29 cellular contexts compared by ENCODE assay signal in the genomic region with DNA sequence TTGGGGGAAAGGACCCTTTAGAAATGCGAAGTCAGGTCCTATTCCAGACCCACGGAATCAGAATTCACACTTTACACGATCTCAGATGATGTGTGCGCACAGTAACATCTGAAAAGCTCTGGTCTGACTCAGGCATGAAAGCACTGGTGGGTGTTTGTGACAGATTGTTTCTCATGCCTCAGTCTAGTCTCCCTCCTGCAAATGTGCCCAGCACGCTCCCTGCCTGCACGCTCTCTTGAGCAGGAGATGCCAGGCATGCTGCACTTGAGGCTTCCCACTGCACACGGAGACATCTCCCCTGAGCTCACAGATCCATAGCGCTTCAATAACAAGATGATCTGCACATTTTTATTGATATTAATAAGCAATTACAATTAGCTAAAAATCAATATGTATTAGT.
"Had no signal": no experiment of that assay in that cellular context is flagged by ENCODE, and none has a peak within 500 bp of the region (broad histone marks: within the 10 kb centered on the region; RNA-seq: fewer than 3 reads in every experiment).

No MANE protein-coding gene starts in this region.

- ATAC-seq: activated CD8-positive, alpha-beta memory T cell treated with anti-CD3 and anti-CD28 coated beads, Interleukin-2, amount 10 ng/mL, durations not matched to agents 7 days and 5 days; activated CD8-positive, alpha-beta T cell treated with anti-CD3 and anti-CD28 coated beads, Interleukin-2, amount 10 ng/mL, durations not matched to agents 7 days and 5 days; activated naive CD8-positive, alpha-beta T cell treated with anti-CD3 and anti-CD28 coated beads, Interleukin-2, amount 50 U/mL, for 24 hours; body of pancreas; esophagus mucosa; gastrocnemius medialis; heart right ventricle; T-cell; WTC11 had no signal

- DNase-seq: activated CD4-positive, alpha-beta memory T cell treated with anti-CD3 and anti-CD28 coated beads for 36 hours; activated CD4-positive, alpha-beta T cell treated with anti-CD3 and anti-CD28 coated beads for 1 hour; activated CD4-positive, alpha-beta T cell treated with anti-CD3 and anti-CD28 coated beads for 4 hours; activated CD4-positive, alpha-beta T cell treated with anti-CD3 and anti-CD28 coated beads, Interleukin-2, amount 50 U/mL, for 1 hour; activated CD8-positive, alpha-beta memory T cell treated with anti-CD3 and anti-CD28 coated beads, Interleukin-2, amount 10 ng/mL, durations not matched to agents 7 days and 5 days; activated CD8-positive, alpha-beta memory T cell treated with anti-CD3 and anti-CD28 coated beads, Interleukin-2, amount 50 U/mL, for 4 hours; activated CD8-positive, alpha-beta T cell treated with anti-CD3 and anti-CD28 coated beads, Interleukin-2, amount 10 ng/mL, durations not matched to agents 7 days and 5 days; activated effector memory CD4-positive, alpha-beta T cell treated with anti-CD3 and anti-CD28 coated beads, Interleukin-2, amount 50 U/mL, for 16 hours; activated naive CD4-positive, alpha-beta T cell treated with anti-CD3 and anti-CD28 coated beads for 36 hours; activated naive CD8-positive, alpha-beta T cell treated with anti-CD3 and anti-CD28 coated beads for 36 hours; activated naive CD8-positive, alpha-beta T cell treated with anti-CD3 and anti-CD28 coated beads, Interleukin-2, amount 50 U/mL, for 24 hours; activated T-cell treated with anti-CD3 and anti-CD28 coated beads, Interleukin-2, amount 50 U/mL, for 1 hour; activated T-cell treated with anti-CD3 and anti-CD28 coated beads, Interleukin-2, amount 50 U/mL, for 48 hours; adrenal gland; aorta; body of pancreas; central memory CD4-positive, alpha-beta T cell; cerebellar nuclear complex; colonic mucosa; effector memory CD4-positive, alpha-beta T cell; endodermal cell; foreskin keratinocyte; gastrocnemius medialis; glutamatergic neuron; heart right ventricle; SW 1271; T-cell had no signal
